ENCODE assay signal across 1 cellular context in the genomic region with DNA sequence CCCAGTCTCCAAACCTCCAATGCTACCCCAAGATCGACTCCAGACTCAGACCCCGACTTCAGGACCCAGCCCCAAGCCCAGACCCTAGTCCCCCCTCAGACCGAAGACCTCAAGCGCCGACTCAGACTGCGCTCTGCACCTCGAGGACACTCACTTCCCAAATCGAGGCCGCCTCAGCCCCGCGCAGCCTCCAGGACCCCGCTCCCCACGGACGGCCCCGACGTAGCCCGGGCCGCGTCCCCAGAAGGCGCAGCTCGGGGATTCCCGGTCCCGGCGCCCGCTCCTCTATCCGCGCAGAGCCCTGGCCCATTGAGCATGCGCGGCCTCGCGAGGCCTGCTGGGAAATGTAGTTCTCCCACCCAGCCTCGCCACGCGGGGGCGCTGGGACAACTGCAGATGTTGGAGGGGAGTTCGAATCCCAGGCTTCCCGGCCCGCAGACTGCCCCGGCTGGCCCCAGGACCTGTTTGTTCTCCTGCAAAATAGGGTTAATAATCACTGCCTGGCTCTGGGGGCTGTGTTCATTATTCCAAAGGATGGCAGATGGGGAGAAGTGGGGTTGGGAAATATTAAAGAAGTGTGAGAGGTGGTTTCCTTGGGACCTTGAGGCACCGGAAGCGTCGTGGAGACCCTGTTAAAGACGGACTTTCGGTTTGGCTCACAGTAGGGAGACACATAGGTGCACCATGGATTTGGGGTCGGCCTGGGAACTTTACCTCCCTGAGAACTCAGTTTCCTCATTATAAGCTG.
TF ChIP-seq lines count a peak whose summit lies in the region.

A gene with protein sequence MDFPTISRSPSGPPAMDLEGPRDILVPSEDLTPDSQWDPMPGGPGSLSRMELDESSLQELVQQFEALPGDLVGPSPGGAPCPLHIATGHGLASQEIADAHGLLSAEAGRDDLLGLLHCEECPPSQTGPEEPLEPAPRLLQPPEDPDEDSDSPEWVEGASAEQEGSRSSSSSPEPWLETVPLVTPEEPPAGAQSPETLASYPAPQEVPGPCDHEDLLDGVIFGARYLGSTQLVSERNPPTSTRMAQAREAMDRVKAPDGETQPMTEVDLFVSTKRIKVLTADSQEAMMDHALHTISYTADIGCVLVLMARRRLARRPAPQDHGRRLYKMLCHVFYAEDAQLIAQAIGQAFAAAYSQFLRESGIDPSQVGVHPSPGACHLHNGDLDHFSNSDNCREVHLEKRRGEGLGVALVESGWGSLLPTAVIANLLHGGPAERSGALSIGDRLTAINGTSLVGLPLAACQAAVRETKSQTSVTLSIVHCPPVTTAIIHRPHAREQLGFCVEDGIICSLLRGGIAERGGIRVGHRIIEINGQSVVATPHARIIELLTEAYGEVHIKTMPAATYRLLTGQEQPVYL (minus strand): TSS at position 311 of the 748 bp plus-strand sequence. CDS start 1,428 bp downstream, outside the sequence.

TF ChIP-seq in HepG2, 621 proteins besides CTCF, POLR2A, EP300 and RAD21 (continued from another document and continues in another):
- TF ChIP-seq, protein P1, sequence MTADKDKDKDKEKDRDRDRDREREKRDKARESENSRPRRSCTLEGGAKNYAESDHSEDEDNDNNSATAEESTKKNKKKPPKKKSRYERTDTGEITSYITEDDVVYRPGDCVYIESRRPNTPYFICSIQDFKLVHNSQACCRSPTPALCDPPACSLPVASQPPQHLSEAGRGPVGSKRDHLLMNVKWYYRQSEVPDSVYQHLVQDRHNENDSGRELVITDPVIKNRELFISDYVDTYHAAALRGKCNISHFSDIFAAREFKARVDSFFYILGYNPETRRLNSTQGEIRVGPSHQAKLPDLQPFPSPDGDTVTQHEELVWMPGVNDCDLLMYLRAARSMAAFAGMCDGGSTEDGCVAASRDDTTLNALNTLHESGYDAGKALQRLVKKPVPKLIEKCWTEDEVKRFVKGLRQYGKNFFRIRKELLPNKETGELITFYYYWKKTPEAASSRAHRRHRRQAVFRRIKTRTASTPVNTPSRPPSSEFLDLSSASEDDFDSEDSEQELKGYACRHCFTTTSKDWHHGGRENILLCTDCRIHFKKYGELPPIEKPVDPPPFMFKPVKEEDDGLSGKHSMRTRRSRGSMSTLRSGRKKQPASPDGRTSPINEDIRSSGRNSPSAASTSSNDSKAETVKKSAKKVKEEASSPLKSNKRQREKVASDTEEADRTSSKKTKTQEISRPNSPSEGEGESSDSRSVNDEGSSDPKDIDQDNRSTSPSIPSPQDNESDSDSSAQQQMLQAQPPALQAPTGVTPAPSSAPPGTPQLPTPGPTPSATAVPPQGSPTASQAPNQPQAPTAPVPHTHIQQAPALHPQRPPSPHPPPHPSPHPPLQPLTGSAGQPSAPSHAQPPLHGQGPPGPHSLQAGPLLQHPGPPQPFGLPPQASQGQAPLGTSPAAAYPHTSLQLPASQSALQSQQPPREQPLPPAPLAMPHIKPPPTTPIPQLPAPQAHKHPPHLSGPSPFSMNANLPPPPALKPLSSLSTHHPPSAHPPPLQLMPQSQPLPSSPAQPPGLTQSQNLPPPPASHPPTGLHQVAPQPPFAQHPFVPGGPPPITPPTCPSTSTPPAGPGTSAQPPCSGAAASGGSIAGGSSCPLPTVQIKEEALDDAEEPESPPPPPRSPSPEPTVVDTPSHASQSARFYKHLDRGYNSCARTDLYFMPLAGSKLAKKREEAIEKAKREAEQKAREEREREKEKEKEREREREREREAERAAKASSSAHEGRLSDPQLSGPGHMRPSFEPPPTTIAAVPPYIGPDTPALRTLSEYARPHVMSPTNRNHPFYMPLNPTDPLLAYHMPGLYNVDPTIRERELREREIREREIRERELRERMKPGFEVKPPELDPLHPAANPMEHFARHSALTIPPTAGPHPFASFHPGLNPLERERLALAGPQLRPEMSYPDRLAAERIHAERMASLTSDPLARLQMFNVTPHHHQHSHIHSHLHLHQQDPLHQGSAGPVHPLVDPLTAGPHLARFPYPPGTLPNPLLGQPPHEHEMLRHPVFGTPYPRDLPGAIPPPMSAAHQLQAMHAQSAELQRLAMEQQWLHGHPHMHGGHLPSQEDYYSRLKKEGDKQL (CRISPR knock-in tag; IDR thresholded peaks at IDR 0.05; ENCODE audit: low read depth), result no peak
- TF ChIP-seq THAP11 (CRISPR knock-in tag; IDR thresholded peaks at IDR 0.05), result peak; percentile 99
- TF ChIP-seq ZNF20 (CRISPR knock-in tag; IDR thresholded peaks at IDR 0.05), result no peak
- TF ChIP-seq FOXO1 (CRISPR knock-in tag; IDR thresholded peaks at IDR 0.05), result no peak
- TF ChIP-seq HNRNPK (IDR thresholded peaks at IDR 0.05; ENCODE audit: low read depth, low read length, poor library complexity, severe bottlenecking), result no peak
- TF ChIP-seq SRSF1 (optimal IDR thresholded peaks at IDR 0.05; ENCODE audit: low read depth, low read length), result peak; percentile 40
- peak; percentile 63 for TF ChIP-seq PHF20 (CRISPR knock-in tag; IDR thresholded peaks at IDR 0.05)
- no peak; the same call in 1 of the 2 replicates for TF ChIP-seq KAT7 (CRISPR knock-in tag; IDR thresholded peaks at IDR 0.05; ENCODE audit: borderline replicate concordance)
- 0 out of 2 replicates have a peak, but pooled peaks have one; percentile 86 for TF ChIP-seq KIAA2018 (CRISPR knock-in tag; IDR thresholded peaks at IDR 0.05; ENCODE audit: borderline replicate concordance)
- TF ChIP-seq CBX1 (IDR thresholded peaks at IDR 0.05; ENCODE audit: low read depth), result no peak
- TF ChIP-seq ZSCAN22 (CRISPR knock-in tag; IDR thresholded peaks at IDR 0.05), result no peak
- peak; percentile 72; the same call in 1 of the 2 replicates for TF ChIP-seq ZNF652 (CRISPR knock-in tag; IDR thresholded peaks at IDR 0.05; ENCODE audit: borderline replicate concordance, low read depth)
- peak; percentile 57 for TF ChIP-seq MXD3 (CRISPR knock-in tag; IDR thresholded peaks at IDR 0.05)
- no peak for TF ChIP-seq ZBTB3 (CRISPR knock-in tag; IDR thresholded peaks at IDR 0.05; ENCODE audit: borderline replicate concordance, low read depth)
- TF ChIP-seq ZNF839 (CRISPR knock-in tag; IDR thresholded peaks at IDR 0.05; ENCODE audit: borderline replicate concordance), result 0 out of 2 replicates have a peak, but pooled peaks have one; percentile 69
- TF ChIP-seq, protein P2, sequence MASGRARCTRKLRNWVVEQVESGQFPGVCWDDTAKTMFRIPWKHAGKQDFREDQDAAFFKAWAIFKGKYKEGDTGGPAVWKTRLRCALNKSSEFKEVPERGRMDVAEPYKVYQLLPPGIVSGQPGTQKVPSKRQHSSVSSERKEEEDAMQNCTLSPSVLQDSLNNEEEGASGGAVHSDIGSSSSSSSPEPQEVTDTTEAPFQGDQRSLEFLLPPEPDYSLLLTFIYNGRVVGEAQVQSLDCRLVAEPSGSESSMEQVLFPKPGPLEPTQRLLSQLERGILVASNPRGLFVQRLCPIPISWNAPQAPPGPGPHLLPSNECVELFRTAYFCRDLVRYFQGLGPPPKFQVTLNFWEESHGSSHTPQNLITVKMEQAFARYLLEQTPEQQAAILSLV (CRISPR knock-in tag; IDR thresholded peaks at IDR 0.05; ENCODE audit: borderline replicate concordance), result peak; percentile 75
- TF ChIP-seq ZNF329 (CRISPR knock-in tag; IDR thresholded peaks at IDR 0.05; ENCODE audit: low read depth), result peak; percentile 77
- no peak for TF ChIP-seq ZNF496 (CRISPR knock-in tag; IDR thresholded peaks at IDR 0.05; ENCODE audit: insufficient replicate concordance)
- TF ChIP-seq, protein P3, sequence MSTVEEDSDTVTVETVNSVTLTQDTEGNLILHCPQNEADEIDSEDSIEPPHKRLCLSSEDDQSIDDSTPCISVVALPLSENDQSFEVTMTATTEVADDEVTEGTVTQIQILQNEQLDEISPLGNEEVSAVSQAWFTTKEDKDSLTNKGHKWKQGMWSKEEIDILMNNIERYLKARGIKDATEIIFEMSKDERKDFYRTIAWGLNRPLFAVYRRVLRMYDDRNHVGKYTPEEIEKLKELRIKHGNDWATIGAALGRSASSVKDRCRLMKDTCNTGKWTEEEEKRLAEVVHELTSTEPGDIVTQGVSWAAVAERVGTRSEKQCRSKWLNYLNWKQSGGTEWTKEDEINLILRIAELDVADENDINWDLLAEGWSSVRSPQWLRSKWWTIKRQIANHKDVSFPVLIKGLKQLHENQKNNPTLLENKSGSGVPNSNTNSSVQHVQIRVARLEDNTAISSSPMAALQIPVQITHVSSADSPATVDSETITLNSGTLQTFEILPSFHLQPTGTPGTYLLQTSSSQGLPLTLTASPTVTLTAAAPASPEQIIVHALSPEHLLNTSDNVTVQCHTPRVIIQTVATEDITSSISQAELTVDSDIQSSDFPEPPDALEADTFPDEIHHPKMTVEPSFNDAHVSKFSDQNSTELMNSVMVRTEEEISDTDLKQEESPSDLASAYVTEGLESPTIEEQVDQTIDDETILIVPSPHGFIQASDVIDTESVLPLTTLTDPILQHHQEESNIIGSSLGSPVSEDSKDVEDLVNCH (CRISPR knock-in tag; IDR thresholded peaks at IDR 0.05), result no peak
- no peak for TF ChIP-seq TRIM24 (CRISPR knock-in tag; IDR thresholded peaks at IDR 0.05)
- peak; percentile 48; the same call in 1 of the 2 replicates for TF ChIP-seq ZNF670 (CRISPR knock-in tag; IDR thresholded peaks at IDR 0.05; ENCODE audit: borderline replicate concordance)
- TF ChIP-seq POLR2AphosphoS5 (IDR thresholded peaks at IDR 0.05; ENCODE audit: low read depth, low read length), result peak; percentile 88
- TF ChIP-seq ZNF777 (CRISPR knock-in tag; IDR thresholded peaks at IDR 0.05), result peak; percentile 95
- no peak for TF ChIP-seq NFE2L1 (CRISPR knock-in tag; IDR thresholded peaks at IDR 0.05; ENCODE audit: borderline replicate concordance)
- TF ChIP-seq HNF1B (CRISPR knock-in tag; IDR thresholded peaks at IDR 0.05), result peak; percentile 94
- TF ChIP-seq, protein P4, sequence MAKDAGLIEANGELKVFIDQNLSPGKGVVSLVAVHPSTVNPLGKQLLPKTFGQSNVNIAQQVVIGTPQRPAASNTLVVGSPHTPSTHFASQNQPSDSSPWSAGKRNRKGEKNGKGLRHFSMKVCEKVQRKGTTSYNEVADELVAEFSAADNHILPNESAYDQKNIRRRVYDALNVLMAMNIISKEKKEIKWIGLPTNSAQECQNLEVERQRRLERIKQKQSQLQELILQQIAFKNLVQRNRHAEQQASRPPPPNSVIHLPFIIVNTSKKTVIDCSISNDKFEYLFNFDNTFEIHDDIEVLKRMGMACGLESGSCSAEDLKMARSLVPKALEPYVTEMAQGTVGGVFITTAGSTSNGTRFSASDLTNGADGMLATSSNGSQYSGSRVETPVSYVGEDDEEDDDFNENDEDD (CRISPR knock-in tag; IDR thresholded peaks at IDR 0.05; ENCODE audit: borderline replicate concordance), result no peak; the same call in 1 of the 2 replicates
- peak; percentile 57 for TF ChIP-seq ZNF883 (CRISPR knock-in tag; IDR thresholded peaks at IDR 0.05; ENCODE audit: not compliant biosample characterization)
- TF ChIP-seq FOXA3 (CRISPR knock-in tag; IDR thresholded peaks at IDR 0.05), result no peak; the same call in 1 of the 2 replicates
- 0 out of 2 replicates have a peak, but pooled peaks have one; percentile 45 for TF ChIP-seq ZNF879 (CRISPR knock-in tag; IDR thresholded peaks at IDR 0.05)
